8 cellular contexts compared by ENCODE assay signal in the genomic region with DNA sequence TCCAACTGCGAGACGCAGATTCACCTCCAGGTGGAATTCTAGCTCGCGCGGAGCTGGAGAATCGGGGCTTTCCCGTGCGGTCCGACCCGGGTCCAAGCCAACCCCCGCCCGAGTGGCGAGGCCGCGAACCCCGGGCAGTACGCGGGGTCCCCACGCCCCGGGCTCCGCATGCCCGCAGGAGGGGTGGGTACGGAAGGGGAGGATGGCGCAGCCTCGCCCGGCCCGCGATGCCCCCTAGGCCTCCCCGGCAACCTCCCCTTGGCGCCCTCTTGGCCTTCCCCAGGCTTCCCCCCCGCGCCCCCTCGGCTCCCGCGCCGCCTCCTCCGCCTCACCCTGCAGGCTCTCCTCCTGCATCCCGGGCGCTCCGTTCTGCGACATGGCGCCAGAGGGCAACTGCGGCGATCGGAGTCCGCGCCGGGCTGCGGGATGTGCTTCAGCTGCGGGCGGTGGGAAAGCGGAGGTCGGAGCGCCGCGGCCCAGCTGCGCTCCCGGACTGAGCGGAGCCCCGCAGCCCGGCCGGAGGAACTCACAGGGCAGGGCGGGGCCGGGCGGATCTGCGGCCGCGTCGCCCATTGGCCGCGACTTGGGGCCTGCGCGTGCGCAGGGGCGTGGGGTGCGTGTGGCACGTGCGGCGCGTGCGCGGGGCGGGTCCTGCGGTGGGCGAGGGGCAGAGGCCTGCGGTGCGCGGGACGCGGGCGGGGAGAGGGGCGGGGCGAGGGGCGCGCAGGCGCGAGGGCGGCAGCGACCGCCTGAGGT. TPM values are rescaled to one million over a fixed set of nuclear protein-coding genes. Genes with fewer than 3 reads are reported as not detected.
DNase-seq lines count a peak whose midpoint lies in the region; ATAC-seq and TF ChIP-seq lines count a peak whose summit lies in the region.

A gene with protein sequence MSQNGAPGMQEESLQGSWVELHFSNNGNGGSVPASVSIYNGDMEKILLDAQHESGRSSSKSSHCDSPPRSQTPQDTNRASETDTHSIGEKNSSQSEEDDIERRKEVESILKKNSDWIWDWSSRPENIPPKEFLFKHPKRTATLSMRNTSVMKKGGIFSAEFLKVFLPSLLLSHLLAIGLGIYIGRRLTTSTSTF (minus strand): TSS at position 495 of the 756 bp plus-strand sequence. CDS start 117 bp downstream, at position 378.

- peak within 1 kb of the TSS; percentile 65 for H3K27ac Mint-ChIP-seq in activated CD4-positive, alpha-beta memory T cell treated with anti-CD3 and anti-CD28 coated beads for 36 hours

- H3K36me3 Mint-ChIP-seq in activated CD4-positive, alpha-beta memory T cell treated with anti-CD3 and anti-CD28 coated beads for 36 hours = peaks cover 13% of the 10 kb centered on the region

- no peak for TF ChIP-seq CTCF in right lobe of liver (IDR thresholded peaks at IDR 0.05)

- intact Hi-C loops in activated CD4-positive, alpha-beta memory T cell treated with anti-CD3 and anti-CD28 coated beads for 36 hours (cut with micrococcal nuclease) = loop anchor here (1.0 to 10.0 kb wide), 4 partner anchors 9 to 341 kb away; no protein-coding TSS in a partner anchor
- intact Hi-C loops in right lobe of liver (cut with DNase I) = no loop called here

- DNase-seq in AG20443 (ENCODE audit: low spot score) (peak; percentile 100), NCI-H526 (lab: John Stamatoyannopoulos, UW) (peak; percentile 62 to 93), dermis microvascular lymphatic vessel endothelial cell (ENCODE audit: low read depth in 2 of 2) (peak; percentile 87 to 95), right lobe of liver (peak; percentile 96 to 98 (median 98))
- DNase-seq in activated CD4-positive, alpha-beta memory T cell treated with anti-CD3 and anti-CD28 coated beads for 36 hours = peak; percentile 95
- DNase-seq in stimulated activated CD4-positive, alpha-beta T cell treated with anti-CD3 and anti-CD28 coated beads, Interleukin-4, amount 100 ng/mL, for 24 hours = peak; percentile 96

- ATAC-seq in HG03175 (IDR thresholded peaks at IDR 0.05; ENCODE audit: unreplicated experiment) (peak; percentile 91), right lobe of liver (peak; percentile 68 to 91 (median 85))

- H3K4me1 ChIP-seq in right lobe of liver = peaks cover 0 to 26% (median 9%) of the 10 kb centered on the region in 4 donors

- CTCF ChIA-PET in activated CD4-positive, alpha-beta memory T cell treated with anti-CD3 and anti-CD28 coated beads for 36 hours (lab: Charles Lee) = interaction anchor here (0.9 to 1.6 kb wide), 3 partner anchors 8 to 96 kb away, joined by 3 to 8 read pairs (median 4); no protein-coding TSS in a partner anchor

- H3K9me3 ChIP-seq in right lobe of liver = no peaks in the 10 kb centered on the region

- peak within 1 kb of the TSS; percentile 82 for H3K4me3 Mint-ChIP-seq in activated CD4-positive, alpha-beta memory T cell treated with anti-CD3 and anti-CD28 coated beads for 36 hours

- H3K4me3 ChIP-seq in right lobe of liver = peak within 1 kb of the TSS; percentile 86 to 99 (median 97)

- no peaks in the 10 kb centered on the region for H3K27me3 ChIP-seq in right lobe of liver

- peaks cover 31% of the 10 kb centered on the region for H3K4me1 Mint-ChIP-seq in activated CD4-positive, alpha-beta memory T cell treated with anti-CD3 and anti-CD28 coated beads for 36 hours (ENCODE audit: low read depth)

- H3K27me3 Mint-ChIP-seq in activated CD4-positive, alpha-beta memory T cell treated with anti-CD3 and anti-CD28 coated beads for 36 hours = no peaks in the 10 kb centered on the region

- H3K9me3 Mint-ChIP-seq in activated CD4-positive, alpha-beta memory T cell treated with anti-CD3 and anti-CD28 coated beads for 36 hours = no peaks in the 10 kb centered on the region

- peak within 1 kb of the TSS; percentile 78 to 90 (median 84) for H3K27ac ChIP-seq in right lobe of liver

- in situ Hi-C loops in GM18951 (cut with MboI; ENCODE audit: low sequenced_read_pairs, unreplicated experiment) = no loop called here

- H3K36me3 ChIP-seq in right lobe of liver = no peaks in the 10 kb centered on the region

- 0% methylated on average over 9 of the region's 100 CpGs for WGBS in right lobe of liver (ENCODE audit: insufficient coverage, low coverage, low lambda C conversion rate, missing lambda C conversion rate)

- TF ChIP-seq POLR2A in GM18951 (IDR thresholded peaks at IDR 0.05; ENCODE audit: extremely low read depth, insufficient read depth, insufficient read length) (peak; percentile 86), right lobe of liver (IDR thresholded peaks at IDR 0.05) (peak; percentile 99)

- POLR2A ChIA-PET in activated CD4-positive, alpha-beta memory T cell treated with anti-CD3 and anti-CD28 coated beads for 36 hours (lab: Charles Lee) = interaction anchor here (0.8 to 2.6 kb wide), 4 partner anchors 9 to 96 kb away, joined by 3 to 18 read pairs (median 6); a partner anchor contains a TSS

RNA-seq across cellular contexts. Expression of the gene that starts here (rescaled TPM):
- 10 to 100 TPM; 84.9 to 86.9 TPM for total RNA-seq in activated CD4-positive, alpha-beta memory T cell treated with anti-CD3 and anti-CD28 coated beads for 36 hours
- 25.3 and 32.9 TPM in 2 replicates for total RNA-seq in dermis microvascular lymphatic vessel endothelial cell
- total RNA-seq in right lobe of liver = 100 to 1,000 TPM in 4 of 6 experiments, 10 to 100 TPM in 2; 87.7 to 373 (median 102) TPM

Comparison
In these comparisons a context has a peak if more than half of its experiments do, and no peak if none do; other contexts are left out.
1. Peak in every context shown above with its lines: DNase-seq, ATAC-seq, H3K4me3 ChIP-seq and H3K27ac ChIP-seq.